Comparison of ENCODE assay signal across 1 cellular context in the genomic region with DNA sequence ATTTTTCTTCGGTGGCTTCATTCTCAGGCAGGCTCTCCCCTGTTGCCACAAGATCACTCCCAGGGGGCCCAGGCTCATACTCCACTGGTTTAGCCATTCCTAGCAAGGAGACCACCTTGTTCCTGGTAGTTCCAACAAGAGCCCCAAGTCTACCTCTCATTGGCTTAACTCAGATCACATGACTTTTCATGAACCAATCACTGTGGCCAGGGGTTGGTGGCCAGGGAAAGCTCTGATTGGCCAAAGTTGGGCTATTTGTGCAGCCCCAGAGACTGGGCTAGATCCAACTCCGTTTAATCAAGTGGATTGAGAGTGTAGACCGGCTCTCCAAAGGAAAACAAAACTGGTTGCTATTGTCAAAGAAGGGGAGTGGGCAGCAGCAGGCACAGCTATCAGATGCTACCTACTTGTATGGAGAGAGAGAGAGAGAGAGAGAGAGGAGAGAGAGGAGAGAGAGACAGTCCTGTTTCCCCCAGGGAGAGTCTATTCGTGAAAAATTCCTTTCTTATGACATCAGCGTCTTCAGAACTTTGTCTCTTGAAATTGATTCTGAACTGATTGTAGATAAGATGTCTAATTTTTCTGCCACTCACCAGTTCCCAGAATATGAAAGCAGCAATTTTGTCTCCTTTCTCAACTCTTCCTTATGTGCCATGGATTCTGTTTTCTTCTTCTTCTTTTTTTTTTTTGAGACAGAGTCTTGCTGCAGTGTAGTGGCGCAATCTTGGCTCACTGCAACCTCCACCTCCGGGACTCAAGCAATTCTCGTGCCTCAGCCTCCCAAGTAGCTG.
A peak's percentile ranks its signal among the peaks of the same experiment; 100 is the strongest.
TF ChIP-seq lines count a peak whose summit lies in the region.

No MANE protein-coding gene starts in this region.

TF ChIP-seq in K562, 482 proteins besides CTCF, POLR2A, EP300 and RAD21 (continued from another document):
- TF ChIP-seq RNF2 (IDR thresholded peaks at IDR 0.05) (no peak), HNRNPUL1 (IDR thresholded peaks at IDR 0.05; ENCODE audit: low read length) (no peak), HOMEZ (CRISPR knock-in tag; IDR thresholded peaks at IDR 0.05) (no peak), DDX20 (tag; IDR thresholded peaks at IDR 0.05; ENCODE audit: low read depth) (no peak), RUNX1 (IDR thresholded peaks at IDR 0.05; ENCODE audit: low read depth) (no peak), ARNT (IDR thresholded peaks at IDR 0.05) (no peak), BRF1 (IDR thresholded peaks at IDR 0.05; ENCODE audit: borderline replicate concordance, extremely low read depth, insufficient read length) (no peak), ATF6 (CRISPR knock-in tag; IDR thresholded peaks at IDR 0.05) (no peak), STAG1 (CRISPR knock-in tag; IDR thresholded peaks at IDR 0.05; ENCODE audit: borderline replicate concordance) (no peak), NFIX (CRISPR knock-in tag; IDR thresholded peaks at IDR 0.05; ENCODE audit: low read depth) (no peak), SREBF1 (IDR thresholded peaks at IDR 0.05; ENCODE audit: borderline replicate concordance, low read depth, low read length) (no peak), XRCC3 (IDR thresholded peaks at IDR 0.05) (no peak), MAZ (CRISPR knock-in tag; conservative IDR thresholded peaks at IDR 0.05 in 1 of 2, IDR thresholded peaks at IDR 0.05 in 1 of 2) (no peak), ZNF263 (CRISPR knock-in tag; IDR thresholded peaks at IDR 0.05; ENCODE audit: borderline replicate concordance) (no peak), CBFA2T2 (conservative IDR thresholded peaks at IDR 0.05) (peak; percentile 26; the same call in 1 of the 2 replicates), PYGO2 (tag; IDR thresholded peaks at IDR 0.05) (no peak), LCOR (CRISPR knock-in tag; IDR thresholded peaks at IDR 0.05) (no peak), RB1 (IDR thresholded peaks at IDR 0.05; ENCODE audit: low read depth) (no peak), ATF1 (CRISPR knock-in tag; IDR thresholded peaks at IDR 0.05) (no peak), ATF1 (tag; IDR thresholded peaks at IDR 0.05) (no peak; the same call in 1 of the 2 replicates), ZNF830 (CRISPR knock-in tag; IDR thresholded peaks at IDR 0.05) (no peak), ZFPM2 (CRISPR knock-in tag; IDR thresholded peaks at IDR 0.05) (no peak), NBN (IDR thresholded peaks at IDR 0.05; ENCODE audit: low read depth) (peak; percentile 75; the same call in 1 of the 2 replicates), TAL1 (IDR thresholded peaks at IDR 0.05) (no peak), HLTF (IDR thresholded peaks at IDR 0.05) (no peak), XRCC4 (IDR thresholded peaks at IDR 0.05; ENCODE audit: extremely low read depth, insufficient read depth, insufficient read length) (no peak), CCNT2 (IDR thresholded peaks at IDR 0.05; ENCODE audit: borderline replicate concordance, extremely low read depth, insufficient read length, low read depth, low read length) (no peak), PRDM10 (IDR thresholded peaks at IDR 0.05; ENCODE audit: partially characterized antibody) (peak; percentile 92), KLF16 (IDR thresholded peaks at IDR 0.05) (no peak), RBM39 (optimal IDR thresholded peaks at IDR 0.05; ENCODE audit: low read depth, low read length) (no peak), MAFK (IDR thresholded peaks at IDR 0.05; ENCODE audit: low read length) (no peak), CEBPB (tag; IDR thresholded peaks at IDR 0.05) (peak; percentile 91), DIDO1 (tag; IDR thresholded peaks at IDR 0.05; ENCODE audit: low read depth) (no peak), ZBTB2 (IDR thresholded peaks at IDR 0.05) (no peak), ARID2 (IDR thresholded peaks at IDR 0.05) (no peak), SP2 (IDR thresholded peaks at IDR 0.05; ENCODE audit: extremely low read depth, low read depth, low read length, poor library complexity, severe bottlenecking) (no peak)
- TF ChIP-seq, protein P1, sequence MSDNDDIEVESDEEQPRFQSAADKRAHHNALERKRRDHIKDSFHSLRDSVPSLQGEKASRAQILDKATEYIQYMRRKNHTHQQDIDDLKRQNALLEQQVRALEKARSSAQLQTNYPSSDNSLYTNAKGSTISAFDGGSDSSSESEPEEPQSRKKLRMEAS (CRISPR knock-in tag; IDR thresholded peaks at IDR 0.05): no peak
- TF ChIP-seq, protein P2, sequence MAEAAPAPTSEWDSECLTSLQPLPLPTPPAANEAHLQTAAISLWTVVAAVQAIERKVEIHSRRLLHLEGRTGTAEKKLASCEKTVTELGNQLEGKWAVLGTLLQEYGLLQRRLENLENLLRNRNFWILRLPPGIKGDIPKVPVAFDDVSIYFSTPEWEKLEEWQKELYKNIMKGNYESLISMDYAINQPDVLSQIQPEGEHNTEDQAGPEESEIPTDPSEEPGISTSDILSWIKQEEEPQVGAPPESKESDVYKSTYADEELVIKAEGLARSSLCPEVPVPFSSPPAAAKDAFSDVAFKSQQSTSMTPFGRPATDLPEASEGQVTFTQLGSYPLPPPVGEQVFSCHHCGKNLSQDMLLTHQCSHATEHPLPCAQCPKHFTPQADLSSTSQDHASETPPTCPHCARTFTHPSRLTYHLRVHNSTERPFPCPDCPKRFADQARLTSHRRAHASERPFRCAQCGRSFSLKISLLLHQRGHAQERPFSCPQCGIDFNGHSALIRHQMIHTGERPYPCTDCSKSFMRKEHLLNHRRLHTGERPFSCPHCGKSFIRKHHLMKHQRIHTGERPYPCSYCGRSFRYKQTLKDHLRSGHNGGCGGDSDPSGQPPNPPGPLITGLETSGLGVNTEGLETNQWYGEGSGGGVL (CRISPR knock-in tag; IDR thresholded peaks at IDR 0.05): no peak
- TF ChIP-seq, protein P3, sequence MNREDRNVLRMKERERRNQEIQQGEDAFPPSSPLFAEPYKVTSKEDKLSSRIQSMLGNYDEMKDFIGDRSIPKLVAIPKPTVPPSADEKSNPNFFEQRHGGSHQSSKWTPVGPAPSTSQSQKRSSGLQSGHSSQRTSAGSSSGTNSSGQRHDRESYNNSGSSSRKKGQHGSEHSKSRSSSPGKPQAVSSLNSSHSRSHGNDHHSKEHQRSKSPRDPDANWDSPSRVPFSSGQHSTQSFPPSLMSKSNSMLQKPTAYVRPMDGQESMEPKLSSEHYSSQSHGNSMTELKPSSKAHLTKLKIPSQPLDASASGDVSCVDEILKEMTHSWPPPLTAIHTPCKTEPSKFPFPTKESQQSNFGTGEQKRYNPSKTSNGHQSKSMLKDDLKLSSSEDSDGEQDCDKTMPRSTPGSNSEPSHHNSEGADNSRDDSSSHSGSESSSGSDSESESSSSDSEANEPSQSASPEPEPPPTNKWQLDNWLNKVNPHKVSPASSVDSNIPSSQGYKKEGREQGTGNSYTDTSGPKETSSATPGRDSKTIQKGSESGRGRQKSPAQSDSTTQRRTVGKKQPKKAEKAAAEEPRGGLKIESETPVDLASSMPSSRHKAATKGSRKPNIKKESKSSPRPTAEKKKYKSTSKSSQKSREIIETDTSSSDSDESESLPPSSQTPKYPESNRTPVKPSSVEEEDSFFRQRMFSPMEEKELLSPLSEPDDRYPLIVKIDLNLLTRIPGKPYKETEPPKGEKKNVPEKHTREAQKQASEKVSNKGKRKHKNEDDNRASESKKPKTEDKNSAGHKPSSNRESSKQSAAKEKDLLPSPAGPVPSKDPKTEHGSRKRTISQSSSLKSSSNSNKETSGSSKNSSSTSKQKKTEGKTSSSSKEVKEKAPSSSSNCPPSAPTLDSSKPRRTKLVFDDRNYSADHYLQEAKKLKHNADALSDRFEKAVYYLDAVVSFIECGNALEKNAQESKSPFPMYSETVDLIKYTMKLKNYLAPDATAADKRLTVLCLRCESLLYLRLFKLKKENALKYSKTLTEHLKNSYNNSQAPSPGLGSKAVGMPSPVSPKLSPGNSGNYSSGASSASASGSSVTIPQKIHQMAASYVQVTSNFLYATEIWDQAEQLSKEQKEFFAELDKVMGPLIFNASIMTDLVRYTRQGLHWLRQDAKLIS (CRISPR knock-in tag; IDR thresholded peaks at IDR 0.05): no peak
